In genomic region chr7:89685287-89685686, GRCh38 we compare ENCODE assay signal across 5 cellular contexts.
"Had no signal": no experiment of that assay in that cellular context is flagged by ENCODE, and none has a peak within 500 bp of the region (broad histone marks: within the 10 kb centered on the region; RNA-seq: fewer than 3 reads in every experiment).

No MANE protein-coding gene starts in this region.

- ATAC-seq: HepG2 had no signal

- H3K4me3 ChIP-seq: GM23248 had no signal

- H3K27ac ChIP-seq: GM23248, HL-60 had no signal

- DNase-seq: GM23248, H9, HCEC 1CT had no signal
